8 cellular contexts compared by ENCODE assay signal in the genomic region with DNA sequence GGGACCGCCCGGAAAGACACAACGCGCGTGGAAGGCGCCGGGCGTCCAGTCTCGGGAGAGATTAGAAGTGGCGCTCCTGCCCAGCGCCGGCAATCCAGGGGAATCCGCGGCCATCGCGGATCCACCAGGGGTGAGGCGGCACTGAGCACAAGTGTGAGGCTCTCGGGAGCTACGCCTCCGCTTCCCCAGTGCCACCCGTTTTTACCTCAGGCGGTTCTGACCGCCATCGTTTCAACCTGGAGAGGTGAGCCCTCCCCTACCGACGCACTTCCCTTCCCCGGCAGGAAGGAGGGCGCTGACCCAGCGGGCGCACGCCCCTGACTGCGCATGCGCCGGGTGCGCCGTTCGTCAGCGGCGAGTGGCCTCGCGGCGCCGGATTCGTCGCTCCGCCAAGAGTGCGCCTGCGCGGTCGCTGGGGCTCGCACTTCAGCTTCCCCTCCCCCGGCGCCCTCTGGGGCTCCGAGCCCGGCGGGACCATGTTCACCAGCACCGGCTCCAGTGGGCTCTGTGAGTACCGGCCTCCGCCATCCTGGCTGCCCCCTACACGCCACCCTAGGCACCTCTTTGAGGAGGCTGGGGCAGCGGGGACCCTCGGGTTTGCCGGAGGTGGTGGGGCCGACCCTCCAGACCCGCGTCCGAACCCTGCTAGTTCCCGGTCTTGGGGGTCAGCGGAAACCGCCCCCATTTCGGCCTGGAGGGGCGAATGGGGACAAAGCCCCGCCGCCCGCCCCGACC. TPM values are rescaled to one million over a fixed set of nuclear protein-coding genes. Genes with fewer than 3 reads are reported as not detected.
DNase-seq lines count a peak whose midpoint lies in the region; ATAC-seq and TF ChIP-seq lines count a peak whose summit lies in the region.

A gene with protein sequence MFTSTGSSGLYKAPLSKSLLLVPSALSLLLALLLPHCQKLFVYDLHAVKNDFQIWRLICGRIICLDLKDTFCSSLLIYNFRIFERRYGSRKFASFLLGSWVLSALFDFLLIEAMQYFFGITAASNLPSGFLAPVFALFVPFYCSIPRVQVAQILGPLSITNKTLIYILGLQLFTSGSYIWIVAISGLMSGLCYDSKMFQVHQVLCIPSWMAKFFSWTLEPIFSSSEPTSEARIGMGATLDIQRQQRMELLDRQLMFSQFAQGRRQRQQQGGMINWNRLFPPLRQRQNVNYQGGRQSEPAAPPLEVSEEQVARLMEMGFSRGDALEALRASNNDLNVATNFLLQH (plus strand): TSS at position 422 of the 735 bp plus-strand sequence. CDS start 55 bp downstream, at position 477.

- peak; percentile 99 for TF ChIP-seq POLR2A in erythroblast (IDR thresholded peaks at IDR 0.05; ENCODE audit: low read length)

- no TSS peak for BruUV-seq in PC-3 (replicated peaks; lab: Mats Ljungman, UMichigan)

- CTCF ChIA-PET in PC-3 (lab: Charles Lee): interaction anchor here (0.6 to 1.3 kb wide), 3 partner anchors 24 to 66 kb away, joined by 3 to 4 read pairs (median 4); no protein-coding TSS in a partner anchor

- H3K9me2 ChIP-seq in PC-3 (replicated peaks; ENCODE audit: low read length): no peaks in the 10 kb centered on the region

- peak within 1 kb of the TSS; percentile 94 for H2AFZ ChIP-seq in PC-3 (ENCODE audit: low read length)

- H3F3A ChIP-seq in PC-3 (ENCODE audit: low read length, unreplicated experiment): peaks cover 11% of the 10 kb centered on the region

- POLR2A ChIA-PET in PC-3 (lab: Charles Lee; ENCODE audit: unreplicated experiment): interaction anchor here (0.6 kb wide), 2 partner anchors 1766 to 1884 kb away, joined by 4 read pairs; no protein-coding TSS in a partner anchor

- peak; percentile 91 for DNase-seq in DMS153 treated with DMSO at 0.1 percent for 48 hours (lab: John Stamatoyannopoulos, UW; ENCODE audit: unreplicated experiment)
- DNase-seq in PC-3: peak; percentile 94
- peak; percentile 98 for DNase-seq in activated T-cell treated with anti-CD3 and anti-CD28 coated beads, Interleukin-2, amount 50 U/mL, for 1 hour
- peak; percentile 97 to 99 for DNase-seq in erythroblast (lab: John Stamatoyannopoulos, UW)
- peak; percentile 88 for DNase-seq in stimulated activated CD8-positive, alpha-beta memory T cell treated with anti-CD3 and anti-CD28 coated beads, Interleukin-7, amount 100 ng/mL, for 24 hours (ENCODE audit: low read depth)

- ATAC-seq in GM21576 (IDR thresholded peaks at IDR 0.05; ENCODE audit: unreplicated experiment) (peak; percentile 62), PC-3 (peak; percentile 64)

- peaks cover 7% of the 10 kb centered on the region; the same call in 1 of the 2 replicates for H4K20me1 ChIP-seq in PC-3 (ENCODE audit: low read length)

- no peaks in the 10 kb centered on the region for H3K27me3 ChIP-seq in PC-3 (ENCODE audit: low read length)
- no peaks in the 10 kb centered on the region for H3K27me3 ChIP-seq in muscle layer of colon (ENCODE audit: control insufficient read depth in 1 of 2, insufficient read depth in 2 of 2, low read length in 2 of 2)

- H3K79me2 ChIP-seq in PC-3 (ENCODE audit: low read length): peaks cover 67% of the 10 kb centered on the region

- no peak for TF ChIP-seq EP300 in Ishikawa (IDR thresholded peaks at IDR 0.05; ENCODE audit: borderline replicate concordance)

- H3K27ac ChIP-seq in PC-3 (ENCODE audit: low read length) (peak within 1 kb of the TSS; percentile 93), muscle layer of colon (ENCODE audit: low read depth, low read length) (peak within 1 kb of the TSS; percentile 80)

- TF ChIP-seq CTCF in PC-3 (conservative IDR thresholded peaks at IDR 0.05; ENCODE audit: low read depth, low read length): no peak

- H3K4me1 ChIP-seq in PC-3 (ENCODE audit: insufficient read depth, low read length): peaks cover 46% of the 10 kb centered on the region
- peaks cover 8% of the 10 kb centered on the region for H3K4me1 ChIP-seq in muscle layer of colon (ENCODE audit: insufficient read depth, low read length)

- intact Hi-C loops in PC-3 (cut with micrococcal nuclease): no loop called here

- peak within 1 kb of the TSS; percentile 99 for H3K9ac ChIP-seq in PC-3 (ENCODE audit: low read length)
- H3K9ac ChIP-seq in muscle layer of colon (ENCODE audit: low read length): peak within 1 kb of the TSS; percentile 83

- no peak for TF ChIP-seq RAD21 in Ishikawa (IDR thresholded peaks at IDR 0.05; ENCODE audit: low read depth)

- H3K4me3 ChIP-seq in PC-3 (ENCODE audit: low read length) (peak within 1 kb of the TSS; percentile 99), muscle layer of colon (ENCODE audit: low read depth in 1 of 2, low read length in 2 of 2) (peak within 1 kb of the TSS; percentile 89 to 91)

- peak within 1 kb of the TSS; percentile 90 for H3K4me2 ChIP-seq in PC-3 (ENCODE audit: low read length)

- H3K9me3 ChIP-seq in PC-3 (ENCODE audit: low read length) (no peaks in the 10 kb centered on the region), muscle layer of colon (ENCODE audit: low read length) (no peaks in the 10 kb centered on the region)

- H3K36me3 ChIP-seq in PC-3 (ENCODE audit: low read depth, low read length): no peaks in the 10 kb centered on the region
- H3K36me3 ChIP-seq in muscle layer of colon (ENCODE audit: insufficient read depth, low read length): no peaks in the 10 kb centered on the region

TF ChIP-seq in Ishikawa, 13 proteins besides CTCF, POLR2A, EP300 and RAD21:
- TF ChIP-seq EGR1 (IDR thresholded peaks at IDR 0.05) (peak; percentile 52; the same call in 1 of the 2 replicates), FOXM1 (IDR thresholded peaks at IDR 0.05; ENCODE audit: borderline replicate concordance, low read depth) (no peak), YY1 (IDR thresholded peaks at IDR 0.05; ENCODE audit: low read depth) (peak; percentile 90), CEBPB (IDR thresholded peaks at IDR 0.05) (no peak), TAF1 (IDR thresholded peaks at IDR 0.05; ENCODE audit: low read depth) (peak; percentile 98), ZBTB7A (IDR thresholded peaks at IDR 0.05; ENCODE audit: low read depth) (no peak; the same call in none of the 2 replicates), TEAD4 (IDR thresholded peaks at IDR 0.05) (no peak; the same call in 1 of the 2 replicates), NFIC (IDR thresholded peaks at IDR 0.05) (peak; percentile 4; the same call in 1 of the 2 replicates), TCF12 (IDR thresholded peaks at IDR 0.05; ENCODE audit: low read depth) (peak; percentile 24), CREB1 (IDR thresholded peaks at IDR 0.05; ENCODE audit: low read depth) (no peak; the same call in 1 of the 2 replicates)
- TF ChIP-seq, protein P1, sequence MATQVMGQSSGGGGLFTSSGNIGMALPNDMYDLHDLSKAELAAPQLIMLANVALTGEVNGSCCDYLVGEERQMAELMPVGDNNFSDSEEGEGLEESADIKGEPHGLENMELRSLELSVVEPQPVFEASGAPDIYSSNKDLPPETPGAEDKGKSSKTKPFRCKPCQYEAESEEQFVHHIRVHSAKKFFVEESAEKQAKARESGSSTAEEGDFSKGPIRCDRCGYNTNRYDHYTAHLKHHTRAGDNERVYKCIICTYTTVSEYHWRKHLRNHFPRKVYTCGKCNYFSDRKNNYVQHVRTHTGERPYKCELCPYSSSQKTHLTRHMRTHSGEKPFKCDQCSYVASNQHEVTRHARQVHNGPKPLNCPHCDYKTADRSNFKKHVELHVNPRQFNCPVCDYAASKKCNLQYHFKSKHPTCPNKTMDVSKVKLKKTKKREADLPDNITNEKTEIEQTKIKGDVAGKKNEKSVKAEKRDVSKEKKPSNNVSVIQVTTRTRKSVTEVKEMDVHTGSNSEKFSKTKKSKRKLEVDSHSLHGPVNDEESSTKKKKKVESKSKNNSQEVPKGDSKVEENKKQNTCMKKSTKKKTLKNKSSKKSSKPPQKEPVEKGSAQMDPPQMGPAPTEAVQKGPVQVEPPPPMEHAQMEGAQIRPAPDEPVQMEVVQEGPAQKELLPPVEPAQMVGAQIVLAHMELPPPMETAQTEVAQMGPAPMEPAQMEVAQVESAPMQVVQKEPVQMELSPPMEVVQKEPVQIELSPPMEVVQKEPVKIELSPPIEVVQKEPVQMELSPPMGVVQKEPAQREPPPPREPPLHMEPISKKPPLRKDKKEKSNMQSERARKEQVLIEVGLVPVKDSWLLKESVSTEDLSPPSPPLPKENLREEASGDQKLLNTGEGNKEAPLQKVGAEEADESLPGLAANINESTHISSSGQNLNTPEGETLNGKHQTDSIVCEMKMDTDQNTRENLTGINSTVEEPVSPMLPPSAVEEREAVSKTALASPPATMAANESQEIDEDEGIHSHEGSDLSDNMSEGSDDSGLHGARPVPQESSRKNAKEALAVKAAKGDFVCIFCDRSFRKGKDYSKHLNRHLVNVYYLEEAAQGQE (IDR thresholded peaks at IDR 0.05; ENCODE audit: low read depth): peak; percentile 14; the same call in 1 of the 2 replicates
- TF ChIP-seq, protein P2, sequence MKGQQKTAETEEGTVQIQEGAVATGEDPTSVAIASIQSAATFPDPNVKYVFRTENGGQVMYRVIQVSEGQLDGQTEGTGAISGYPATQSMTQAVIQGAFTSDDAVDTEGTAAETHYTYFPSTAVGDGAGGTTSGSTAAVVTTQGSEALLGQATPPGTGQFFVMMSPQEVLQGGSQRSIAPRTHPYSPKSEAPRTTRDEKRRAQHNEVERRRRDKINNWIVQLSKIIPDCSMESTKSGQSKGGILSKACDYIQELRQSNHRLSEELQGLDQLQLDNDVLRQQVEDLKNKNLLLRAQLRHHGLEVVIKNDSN (IDR thresholded peaks at IDR 0.05): no peak
- TF ChIP-seq, protein P3, sequence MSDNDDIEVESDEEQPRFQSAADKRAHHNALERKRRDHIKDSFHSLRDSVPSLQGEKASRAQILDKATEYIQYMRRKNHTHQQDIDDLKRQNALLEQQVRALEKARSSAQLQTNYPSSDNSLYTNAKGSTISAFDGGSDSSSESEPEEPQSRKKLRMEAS (IDR thresholded peaks at IDR 0.05): peak; percentile 82

RNA-seq across cellular contexts. Expression of the gene that starts here (rescaled TPM):
- total RNA-seq in PC-3 (2014; rRNA removed): 34.5 and 37.1 TPM in 2 replicates

Comparison
In these comparisons a context has a peak if more than half of its experiments do, and no peak if none do; other contexts are left out.
1. Peak in every context shown above with its lines: DNase-seq, ATAC-seq, H3K4me3 ChIP-seq and H3K27ac ChIP-seq.